Comparison of ENCODE assay signal across 8 cellular contexts in the genomic region with DNA sequence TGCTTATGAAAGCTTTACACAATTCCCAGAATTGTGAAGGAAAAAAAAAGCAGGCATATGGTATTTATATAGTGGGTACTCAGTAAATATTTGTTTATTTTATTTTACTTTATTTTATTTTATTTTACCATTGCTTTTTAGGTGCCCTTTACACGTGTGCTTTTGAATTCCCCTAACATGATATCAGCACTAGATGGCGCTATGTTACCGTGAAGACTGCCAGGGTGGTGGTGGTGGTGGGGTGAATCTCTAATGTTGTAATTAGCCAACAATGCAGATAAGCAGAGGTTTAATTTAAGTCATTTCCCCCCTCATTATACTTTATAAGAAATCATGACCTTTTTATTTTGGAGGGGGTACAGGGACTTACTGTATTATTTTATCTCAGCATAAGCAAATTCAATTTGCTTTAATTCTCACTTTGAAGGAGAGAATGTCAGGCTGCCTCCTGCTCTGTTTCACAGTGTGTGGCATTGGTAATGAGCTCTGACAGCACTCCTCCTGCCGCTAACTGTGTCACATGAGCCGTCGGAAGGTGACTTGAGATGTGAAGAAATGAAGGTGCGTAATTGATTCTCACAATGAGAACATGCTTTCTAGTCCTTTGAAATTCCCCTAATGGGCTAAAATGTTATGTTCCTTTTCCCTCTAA.
A peak's percentile ranks its signal among the peaks of the same experiment; 100 is the strongest.
DNase-seq lines count a peak whose midpoint lies in the region; ATAC-seq, FAIRE-seq and TF ChIP-seq lines count a peak whose summit lies in the region.

No MANE protein-coding gene starts in this region.

- H3K4me3 ChIP-seq in IMR-90 (ENCODE audit: insufficient read depth, low read depth, low read length) (no peak overlapping the region), neuronal stem cell (ENCODE audit: low read length in 2 of 2) (no peak overlapping the region)

- no peaks in the 10 kb centered on the region for H3K36me3 ChIP-seq in IMR-90 (ENCODE audit: control insufficient read depth, insufficient read depth, low read length)
- H3K36me3 ChIP-seq in neuronal stem cell (replicated peaks in 1 of 2; ENCODE audit: control insufficient read depth in 2 of 2, insufficient read depth in 2 of 2, low read length in 2 of 2): peaks cover 0 to 2% of the 10 kb centered on the region in 2 donors

- no peak overlapping the region for H2BK20ac ChIP-seq in IMR-90 (ENCODE audit: low read depth, low read length)

- H3K9me3 ChIP-seq in IMR-90 (ENCODE audit: control insufficient read depth, insufficient read depth, low read length) (no peaks in the 10 kb centered on the region), neuronal stem cell (replicated peaks in 1 of 2; ENCODE audit: control insufficient read depth in 2 of 2, insufficient read depth in 1 of 2, low read depth in 1 of 2, low read length in 2 of 2) (peaks cover 8 to 10% of the 10 kb centered on the region in 2 donors)

- H3K79me1 ChIP-seq in IMR-90 (ENCODE audit: low read depth in 1 of 2, low read length in 2 of 2) (no peaks in the 10 kb centered on the region), neuronal stem cell (ENCODE audit: low read depth, low read length) (no peaks in the 10 kb centered on the region)

- H3K4me2 ChIP-seq in IMR-90 (ENCODE audit: low read depth, low read length): no peak overlapping the region
- no peak overlapping the region for H3K4me2 ChIP-seq in neuronal stem cell (ENCODE audit: insufficient read depth, low read length, poor library complexity, severe bottlenecking)

- H3K9ac ChIP-seq in IMR-90 (ENCODE audit: low read depth, low read length): no peak overlapping the region
- no peak overlapping the region for H3K9ac ChIP-seq in neuronal stem cell (ENCODE audit: low read depth, low read length, poor library complexity)

- no peak overlapping the region for H3K18ac ChIP-seq in IMR-90 (ENCODE audit: low read depth, low read length)
- no peak overlapping the region for H3K18ac ChIP-seq in neuronal stem cell (ENCODE audit: low read length)

- H4K5ac ChIP-seq in IMR-90 (ENCODE audit: low read depth, low read length): no peak overlapping the region

- H2AK5ac ChIP-seq in IMR-90 (ENCODE audit: low read depth, low read length) (no peak overlapping the region), neuronal stem cell (ENCODE audit: low read depth, low read length) (no peak overlapping the region)

- H3K4me1 ChIP-seq in IMR-90 (ENCODE audit: control insufficient read depth, insufficient read depth, low read length) (no peaks in the 10 kb centered on the region), neuronal stem cell (ENCODE audit: control insufficient read depth in 2 of 2, insufficient read depth in 1 of 2, low read depth in 1 of 2, low read length in 2 of 2) (peaks cover 0 to 7% of the 10 kb centered on the region in 2 donors)

- no CpG with 5 or more reads among the region's 7 CpGs for WGBS in IMR-90 (ENCODE audit: extremely low coverage in 2 of 2, insufficient read length in 1 of 2), 2 experiments
- WGBS in neuronal stem cell (ENCODE audit: extremely low coverage in 2 of 2, insufficient read length in 2 of 2, insufficient replicate concordance in 1 of 2), 2 donors: no CpG with 5 or more reads among the region's 7 CpGs

- H3K27me3 ChIP-seq in IMR-90 (ENCODE audit: control insufficient read depth, insufficient read depth, low read length) (no peaks in the 10 kb centered on the region; the same call in 1 of the 2 replicates), neuronal stem cell (ENCODE audit: control insufficient read depth in 3 of 3, insufficient read depth in 3 of 3, low read depth in 1 of 3, low read length in 3 of 3) (no peaks in the 10 kb centered on the region)

- no peak overlapping the region for H2BK5ac ChIP-seq in IMR-90 (ENCODE audit: low read depth, low read length, poor library complexity, severe bottlenecking)
- H2BK5ac ChIP-seq in neuronal stem cell (ENCODE audit: low read length): no peak overlapping the region

- dilution Hi-C loops in IMR-90 (cut with HindIII; ENCODE audit: low sequenced_read_pairs, unreplicated experiment): no loop called here

- H2BK120ac ChIP-seq in IMR-90 (ENCODE audit: low read depth, low read length) (no peak overlapping the region), neuronal stem cell (ENCODE audit: low read depth, low read length) (no peak overlapping the region)

- ATAC-seq in IMR-90 (ENCODE audit: low read depth) (peak; percentile 84), esophagus mucosa (peak; percentile 49), GM21825 (IDR thresholded peaks at IDR 0.05; ENCODE audit: unreplicated experiment) (no peak)

- TF ChIP-seq CTCF in D721Med (IDR thresholded peaks at IDR 0.05; ENCODE audit: insufficient read depth, missing control alignments) (peak; percentile 92), IMR-90 (conservative IDR thresholded peaks at IDR 0.05; ENCODE audit: low read depth, low read length) (peak; percentile 84)

- H4K8ac ChIP-seq in IMR-90 (ENCODE audit: low read depth in 2 of 2, low read length in 2 of 2) (no peak overlapping the region), neuronal stem cell (ENCODE audit: low read depth, low read length) (no peak overlapping the region)

- H3K14ac ChIP-seq in IMR-90 (replicated peaks; ENCODE audit: low read depth, low read length): no peak overlapping the region
- no peak overlapping the region for H3K14ac ChIP-seq in neuronal stem cell (ENCODE audit: low read length)

- TF ChIP-seq RAD21 in IMR-90 (IDR thresholded peaks at IDR 0.05; ENCODE audit: low read length): peak; percentile 85

- no peak overlapping the region for H3K23ac ChIP-seq in IMR-90 (ENCODE audit: low read depth, low read length)
- H3K23ac ChIP-seq in neuronal stem cell (ENCODE audit: low read depth, low read length, poor library complexity): no peak overlapping the region

- DNase-seq in D721Med (ENCODE audit: insufficient read length, low spot score) (peak; percentile 20), GM19240 (ENCODE audit: insufficient read length, low spot score) (peak; percentile 6), IMR-90 (peak; percentile 36), SK-MEL-5 (ENCODE audit: low read depth, low spot score) (peak; percentile 72), neuronal stem cell (ENCODE audit: low spot score) (peak; percentile 69), amniotic stem cell (lab: John Stamatoyannopoulos, UW) (no peak)

- intact Hi-C loops in IMR-90 (cut with micrococcal nuclease): loop anchor here (1.0 to 10.0 kb wide), 3 partner anchors 771 to 1566 kb away; no protein-coding TSS in a partner anchor

- H3K56ac ChIP-seq in IMR-90 (ENCODE audit: extremely low read depth, insufficient read depth, low read length): no peak overlapping the region

- CTCF ChIA-PET in IMR-90 (lab: Yijun Ruan, JAX): interaction anchor here (0.6 to 1.0 kb wide), 3 partner anchors 14 to 67 kb away, joined by 3 to 4 read pairs (median 3); no protein-coding TSS in a partner anchor

- H2AFZ ChIP-seq in IMR-90 (replicated peaks; ENCODE audit: low read length, poor library complexity) (no peak overlapping the region), neuronal stem cell (ENCODE audit: low read length) (no peak overlapping the region)

- no peak for FAIRE-seq in D721Med (lab: Jason Lieb, UNC)

- H2AK9ac ChIP-seq in IMR-90 (replicated peaks; ENCODE audit: low read depth, low read length, poor library complexity): no peak overlapping the region

- H4K91ac ChIP-seq in IMR-90 (ENCODE audit: insufficient read depth, low read depth, low read length) (no peak overlapping the region), neuronal stem cell (ENCODE audit: low read depth, low read length, poor library complexity) (no peak overlapping the region)

- no peak overlapping the region for H2BK12ac ChIP-seq in neuronal stem cell (ENCODE audit: low read length)

- H3K9me1 ChIP-seq in IMR-90 (ENCODE audit: insufficient read depth, low read length): no peaks in the 10 kb centered on the region

- H3K4ac ChIP-seq in IMR-90 (ENCODE audit: low read depth, low read length): no peak overlapping the region
- no peak overlapping the region for H3K4ac ChIP-seq in neuronal stem cell (ENCODE audit: low read length)

- no peaks in the 10 kb centered on the region for H4K20me1 ChIP-seq in IMR-90 (ENCODE audit: insufficient read depth, low read length)

- POLR2A ChIA-PET in IMR-90 (lab: Charles Lee; ENCODE audit: unreplicated experiment): no interaction called here

- in situ Hi-C loops in IMR-90 (cut with MboI; ENCODE audit: low sequenced_read_pairs) (no loop called here), SK-MEL-5 (cut with HindIII; ENCODE audit: low pct_unique_long_range_greater_than_20kb, low sequenced_read_pairs) (no loop called here)

- no peak for TF ChIP-seq POLR2A in IMR-90 (IDR thresholded peaks at IDR 0.05; ENCODE audit: low read depth, low read length)

- H2BK15ac ChIP-seq in IMR-90 (ENCODE audit: low read depth, low read length) (no peak overlapping the region), neuronal stem cell (ENCODE audit: low read length) (no peak overlapping the region)

- no TSS peak for BruUV-seq in IMR-90 (replicated peaks; lab: Mats Ljungman, UMichigan)

- no peak overlapping the region for H3K27ac ChIP-seq in IMR-90 (ENCODE audit: insufficient read depth, low read length)
- no peak overlapping the region for H3K27ac ChIP-seq in neuronal stem cell (replicated peaks; ENCODE audit: low read length)

TF ChIP-seq in IMR-90, 13 proteins besides CTCF, POLR2A, EP300 and RAD21:
- no peak for TF ChIP-seq CHD1 (IDR thresholded peaks at IDR 0.05; ENCODE audit: low read depth, low read length)
- TF ChIP-seq SMC3 (IDR thresholded peaks at IDR 0.05; ENCODE audit: low read depth, low read length): peak; percentile 77
